Comparison of ENCODE assay signal across 13 cellular contexts in the genomic region with DNA sequence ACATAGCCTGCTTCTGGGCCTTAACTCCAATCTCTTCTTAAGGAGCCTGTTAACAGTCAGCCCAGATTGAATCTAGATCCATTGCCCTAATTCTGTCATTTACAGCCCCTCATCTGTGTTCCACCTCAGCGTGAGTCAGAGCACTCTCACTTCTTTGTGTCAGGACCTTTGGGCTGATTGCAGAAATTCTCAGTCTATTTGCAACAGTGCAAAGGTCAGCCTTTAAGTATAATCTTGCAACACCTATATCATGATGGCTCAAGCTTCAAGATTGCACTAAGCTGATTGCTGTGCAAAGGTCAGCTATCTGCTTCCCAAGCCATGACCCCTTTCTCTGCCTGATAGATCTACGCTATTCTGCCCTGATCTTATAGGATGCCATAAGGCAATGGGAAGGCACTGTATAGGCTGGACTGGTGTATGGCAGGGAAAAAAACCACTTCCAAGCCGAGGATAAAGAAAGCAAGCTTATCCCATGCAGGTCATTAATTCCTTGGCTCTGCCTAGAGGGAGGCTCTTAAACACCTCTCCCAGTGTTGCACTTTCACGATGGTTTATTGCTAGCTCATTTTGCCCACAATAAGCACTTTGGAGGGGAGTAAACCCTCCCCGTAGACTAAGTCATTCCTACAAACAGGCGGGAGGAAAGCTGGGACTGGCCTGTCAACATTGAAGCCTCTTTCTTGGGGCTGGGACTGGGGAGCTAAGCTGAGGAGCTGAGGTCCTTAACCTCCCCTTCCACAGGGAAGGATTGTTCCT.
DNase-seq lines count a peak whose midpoint lies in the region; ATAC-seq and TF ChIP-seq lines count a peak whose summit lies in the region.
"Had no signal": no experiment of that assay in that cellular context is flagged by ENCODE, and none has a peak within 500 bp of the region (broad histone marks: within the 10 kb centered on the region; RNA-seq: fewer than 3 reads in every experiment).

No MANE protein-coding gene starts in this region.

- CTCF ChIA-PET in CD8-positive, alpha-beta memory T cell (lab: Charles Lee) = interaction anchor here (0.7 to 1.0 kb wide), 2 partner anchors 9 to 10 kb away, joined by 3 read pairs; no protein-coding TSS in a partner anchor

- H3K4me3 ChIP-seq in AG10803 (ENCODE audit: low read length) (no peak overlapping the region), dorsolateral prefrontal cortex (no peak overlapping the region)
- no peak overlapping the region for H3K4me3 ChIP-seq in CD8-positive, alpha-beta memory T cell (ENCODE audit: low read length)
- H3K4me3 ChIP-seq: MG63 had no signal

- DNase-seq in AG10803 (ENCODE audit: low read depth) = peak; percentile 29
- peak; percentile 61 for DNase-seq in HT1080 (ENCODE audit: low read depth)
- DNase-seq in amniotic epithelial cell (ENCODE audit: low read depth) = peak; percentile 89
- DNase-seq in left colon = peak in 1 of 2 donors; percentile 48
- no peak for DNase-seq in DMS153 (lab: John Stamatoyannopoulos, UW)
- DNase-seq in CD8-positive, alpha-beta memory T cell = no peak
- DNase-seq in dorsolateral prefrontal cortex = no peak
- no peak for DNase-seq in NCI-H1417 (lab: John Stamatoyannopoulos, UW)
- DNase-seq: MG63, retina had no signal

- TF ChIP-seq CTCF in AG10803 (conservative IDR thresholded peaks at IDR 0.05; ENCODE audit: low read length) = no peak
- no peak for TF ChIP-seq CTCF in dorsolateral prefrontal cortex (IDR thresholded peaks at IDR 0.05 in 54 of 56, conservative IDR thresholded peaks at IDR 0.05 in 2 of 56; ENCODE audit: low read depth in 1 of 56, partially characterized antibody in 56 of 56)

- no peaks in the 10 kb centered on the region for H3K36me3 ChIP-seq in CD8-positive, alpha-beta memory T cell (ENCODE audit: insufficient read depth, low read length)
- H3K36me3 ChIP-seq: MG63 had no signal

- H3K27ac Mint-ChIP-seq in CD8-positive, alpha-beta memory T cell = peak overlapping the region in 1 of 8 donors; percentile 36
- H3K27ac Mint-ChIP-seq: activated naive CD4-positive, alpha-beta T cell treated with anti-CD3 and anti-CD28 coated beads, Interleukin-2, amount 50 U/mL, for 72 hours had no signal

- peaks cover 1 to 30% (median 1%) of the 10 kb centered on the region in 3 donors for H3K36me3 Mint-ChIP-seq in CD8-positive, alpha-beta memory T cell
- H3K36me3 Mint-ChIP-seq: CD14-positive monocyte had no signal

- H3K9me3 Mint-ChIP-seq in CD8-positive, alpha-beta memory T cell = no peaks in the 10 kb centered on the region
- H3K9me3 Mint-ChIP-seq: activated naive CD4-positive, alpha-beta T cell treated with anti-CD3 and anti-CD28 coated beads, Interleukin-2, amount 50 U/mL, for 72 hours had no signal

- H3K4me3 Mint-ChIP-seq in CD8-positive, alpha-beta memory T cell = no peak overlapping the region

- H3K4me1 Mint-ChIP-seq in CD8-positive, alpha-beta memory T cell = no peaks in the 10 kb centered on the region
- H3K4me1 Mint-ChIP-seq: CD14-positive monocyte had no signal

- POLR2A ChIA-PET in CD8-positive, alpha-beta memory T cell (lab: Charles Lee) = no interaction called here

- peak; percentile 85 for ATAC-seq in left colon
- ATAC-seq: activated CD4-positive, CD25-positive, alpha-beta regulatory T cell treated with anti-CD3 and anti-CD28 coated beads, Interleukin-2, amount 50 U/mL, for 24 hours had no signal

- intact Hi-C loops in left colon (cut with DNase I, micrococcal nuclease) = no loop called here
- intact Hi-C loops in dorsolateral prefrontal cortex (cut with DNase I) = no loop called here

- no peaks in the 10 kb centered on the region for H3K9me3 ChIP-seq in CD8-positive, alpha-beta memory T cell (ENCODE audit: low read length)
- H3K9me3 ChIP-seq: MG63 had no signal

- H3K27ac ChIP-seq in CD8-positive, alpha-beta memory T cell (ENCODE audit: low read depth, low read length) = no peak overlapping the region
- no peak overlapping the region for H3K27ac ChIP-seq in dorsolateral prefrontal cortex

- H3K4me1 ChIP-seq in CD8-positive, alpha-beta memory T cell (ENCODE audit: insufficient read depth, low read length) = no peaks in the 10 kb centered on the region

- peaks cover 4 to 6% of the 10 kb centered on the region in 2 donors for H3K27me3 Mint-ChIP-seq in CD8-positive, alpha-beta memory T cell

- no peaks in the 10 kb centered on the region for H3K27me3 ChIP-seq in CD8-positive, alpha-beta memory T cell (ENCODE audit: insufficient read depth, low read length, poor library complexity, severe bottlenecking)
- H3K27me3 ChIP-seq in dorsolateral prefrontal cortex = peaks cover 0 to 34% (median 0%) of the 10 kb centered on the region in 45 donors
- H3K27me3 ChIP-seq: MG63 had no signal

Comparison
In these comparisons a context has a peak if more than half of its experiments do, and no peak if none do; other contexts are left out.
1. DNase-seq: peak in AG10803 (single experiment), HT1080 (single experiment) and amniotic epithelial cell (single experiment); none in DMS153 (single experiment), CD8-positive, alpha-beta memory T cell (0 of 5), dorsolateral prefrontal cortex (0 of 10) and NCI-H1417 (0 of 3).